Comparison of ENCODE assay signal across 31 cellular contexts in genomic region chr21:37769656-37770055, GRCh38.
"Had no signal": no experiment of that assay in that cellular context is flagged by ENCODE, and none has a peak within 500 bp of the region (broad histone marks: within the 10 kb centered on the region; RNA-seq: fewer than 3 reads in every experiment).

No MANE protein-coding gene starts in this region.

- H3K4me3 Mint-ChIP-seq: activated CD4-positive, alpha-beta memory T cell treated with anti-CD3 and anti-CD28 coated beads, Interleukin-2, amount 10 ng/mL, durations not matched to agents 7 days and 5 days; activated CD4-positive, alpha-beta T cell treated with anti-CD3 and anti-CD28 coated beads, Interleukin-2, amount 10 ng/mL, durations not matched to agents 7 days and 5 days; activated naive CD4-positive, alpha-beta T cell treated with anti-CD3 and anti-CD28 coated beads, Interleukin-2, amount 10 ng/mL, durations not matched to agents 7 days and 5 days; activated naive CD8-positive, alpha-beta T cell; activated T-cell treated with anti-CD3 and anti-CD28 coated beads, Interleukin-2, amount 50 U/mL, for 24 hours; activated T-cell treated with anti-CD3 and anti-CD28 coated beads, Interleukin-2, amount 50 U/mL, for 72 hours; central memory CD8-positive, alpha-beta T cell; dendritic cell treated with granulocyte-macrophage colony-stimulating factor and Interleukin-4, amounts not matched to agents 40 ng/mL and 50 ng/mL, for 4 days; T-helper 17 cell; T-helper 2 cell treated with Interferon-gamma antibody and Interleukin-4, amounts not matched to agents 5 μg/mL and 100 μg/mL, for 36 hours had no signal

- H3K4me3 ChIP-seq: coronary artery, dorsolateral prefrontal cortex, esophagus muscularis mucosa, gastrocnemius medialis, heart right ventricle had no signal

- H3K27me3 Mint-ChIP-seq: activated CD4-positive, alpha-beta memory T cell treated with anti-CD3 and anti-CD28 coated beads, Interleukin-2, amount 10 ng/mL, durations not matched to agents 7 days and 5 days; activated naive CD4-positive, alpha-beta T cell treated with anti-CD3 and anti-CD28 coated beads, Interleukin-2, amount 10 ng/mL, durations not matched to agents 7 days and 5 days had no signal

- H3K4me1 ChIP-seq: esophagus muscularis mucosa, gastrocnemius medialis, heart right ventricle had no signal

- H3K27ac ChIP-seq: brain microvascular endothelial cell, coronary artery, dorsolateral prefrontal cortex, esophagus muscularis mucosa, foreskin keratinocyte, gastrocnemius medialis, heart right ventricle, VCaP had no signal

- ATAC-seq: activated T-cell treated with anti-CD3 and anti-CD28 coated beads, Interleukin-2, amount 50 U/mL, for 72 hours; foreskin keratinocyte; gastrocnemius medialis; heart right ventricle; T-helper 17 cell had no signal

- DNase-seq: activated CD4-positive, alpha-beta memory T cell treated with anti-CD3 and anti-CD28 coated beads, Interleukin-2, amount 10 ng/mL, durations not matched to agents 7 days and 5 days; activated CD4-positive, alpha-beta T cell treated with anti-CD3 and anti-CD28 coated beads for 1 hour; activated CD4-positive, alpha-beta T cell treated with anti-CD3 and anti-CD28 coated beads for 4 hours; activated CD4-positive, alpha-beta T cell treated with anti-CD3 and anti-CD28 coated beads, Interleukin-2, amount 10 ng/mL, durations not matched to agents 7 days and 5 days; activated CD4-positive, alpha-beta T cell treated with anti-CD3 and anti-CD28 coated beads, Interleukin-2, amount 50 U/mL, for 4 hours; activated CD8-positive, alpha-beta memory T cell treated with anti-CD3 and anti-CD28 coated beads, Interleukin-2, amount 50 U/mL, for 48 hours; activated gamma-delta T cell; activated naive CD4-positive, alpha-beta T cell; activated naive CD4-positive, alpha-beta T cell treated with anti-CD3 and anti-CD28 coated beads, Interleukin-2, amount 10 ng/mL, durations not matched to agents 7 days and 5 days; activated T-cell treated with anti-CD3 and anti-CD28 coated beads for 4 hours; activated T-cell treated with anti-CD3 and anti-CD28 coated beads, Interleukin-2, amount 50 U/mL, for 24 hours; activated T-cell treated with anti-CD3 and anti-CD28 coated beads, Interleukin-2, amount 50 U/mL, for 72 hours; amniotic stem cell; anterior cingulate cortex; brain microvascular endothelial cell; dorsolateral prefrontal cortex; effector memory CD4-positive, alpha-beta T cell; erythroblast; foreskin keratinocyte; gastrocnemius medialis; heart right ventricle; hippocampal formation; T-helper 1 cell; T-helper 17 cell had no signal

- H3K27ac Mint-ChIP-seq: activated CD4-positive, alpha-beta memory T cell treated with anti-CD3 and anti-CD28 coated beads, Interleukin-2, amount 10 ng/mL, durations not matched to agents 7 days and 5 days; activated CD4-positive, alpha-beta T cell treated with anti-CD3 and anti-CD28 coated beads, Interleukin-2, amount 10 ng/mL, durations not matched to agents 7 days and 5 days; activated naive CD4-positive, alpha-beta T cell treated with anti-CD3 and anti-CD28 coated beads, Interleukin-2, amount 10 ng/mL, durations not matched to agents 7 days and 5 days; activated naive CD8-positive, alpha-beta T cell; activated T-cell treated with anti-CD3 and anti-CD28 coated beads, Interleukin-2, amount 50 U/mL, for 24 hours; activated T-cell treated with anti-CD3 and anti-CD28 coated beads, Interleukin-2, amount 50 U/mL, for 72 hours; dendritic cell treated with granulocyte-macrophage colony-stimulating factor and Interleukin-4, amounts not matched to agents 40 ng/mL and 50 ng/mL, for 4 days; T-helper 17 cell; T-helper 2 cell treated with Interferon-gamma antibody and Interleukin-4, amounts not matched to agents 5 μg/mL and 100 μg/mL, for 36 hours had no signal

- H3K9me3 Mint-ChIP-seq: activated CD4-positive, alpha-beta memory T cell treated with anti-CD3 and anti-CD28 coated beads, Interleukin-2, amount 10 ng/mL, durations not matched to agents 7 days and 5 days; activated CD4-positive, alpha-beta T cell treated with anti-CD3 and anti-CD28 coated beads, Interleukin-2, amount 10 ng/mL, durations not matched to agents 7 days and 5 days; activated naive CD4-positive, alpha-beta T cell treated with anti-CD3 and anti-CD28 coated beads, Interleukin-2, amount 10 ng/mL, durations not matched to agents 7 days and 5 days; activated T-cell treated with anti-CD3 and anti-CD28 coated beads, Interleukin-2, amount 50 U/mL, for 24 hours; activated T-cell treated with anti-CD3 and anti-CD28 coated beads, Interleukin-2, amount 50 U/mL, for 72 hours; central memory CD8-positive, alpha-beta T cell; dendritic cell treated with granulocyte-macrophage colony-stimulating factor and Interleukin-4, amounts not matched to agents 40 ng/mL and 50 ng/mL, for 4 days; T-helper 2 cell treated with Interferon-gamma antibody and Interleukin-4, amounts not matched to agents 5 μg/mL and 100 μg/mL, for 36 hours had no signal

- H3K27me3 ChIP-seq: brain microvascular endothelial cell, dorsolateral prefrontal cortex, esophagus muscularis mucosa, foreskin keratinocyte, gastrocnemius medialis had no signal

- H3K36me3 ChIP-seq: brain microvascular endothelial cell, esophagus muscularis mucosa, gastrocnemius medialis, heart right ventricle had no signal

- H3K4me1 Mint-ChIP-seq: activated CD4-positive, alpha-beta memory T cell treated with anti-CD3 and anti-CD28 coated beads, Interleukin-2, amount 10 ng/mL, durations not matched to agents 7 days and 5 days; activated CD4-positive, alpha-beta T cell treated with anti-CD3 and anti-CD28 coated beads, Interleukin-2, amount 10 ng/mL, durations not matched to agents 7 days and 5 days; activated naive CD4-positive, alpha-beta T cell treated with anti-CD3 and anti-CD28 coated beads, Interleukin-2, amount 10 ng/mL, durations not matched to agents 7 days and 5 days; central memory CD8-positive, alpha-beta T cell; T-helper 17 cell had no signal

- H3K36me3 Mint-ChIP-seq: activated naive CD4-positive, alpha-beta T cell treated with anti-CD3 and anti-CD28 coated beads, Interleukin-2, amount 10 ng/mL, durations not matched to agents 7 days and 5 days; activated naive CD8-positive, alpha-beta T cell had no signal
